10 cellular contexts compared by ENCODE assay signal in the genomic region with DNA sequence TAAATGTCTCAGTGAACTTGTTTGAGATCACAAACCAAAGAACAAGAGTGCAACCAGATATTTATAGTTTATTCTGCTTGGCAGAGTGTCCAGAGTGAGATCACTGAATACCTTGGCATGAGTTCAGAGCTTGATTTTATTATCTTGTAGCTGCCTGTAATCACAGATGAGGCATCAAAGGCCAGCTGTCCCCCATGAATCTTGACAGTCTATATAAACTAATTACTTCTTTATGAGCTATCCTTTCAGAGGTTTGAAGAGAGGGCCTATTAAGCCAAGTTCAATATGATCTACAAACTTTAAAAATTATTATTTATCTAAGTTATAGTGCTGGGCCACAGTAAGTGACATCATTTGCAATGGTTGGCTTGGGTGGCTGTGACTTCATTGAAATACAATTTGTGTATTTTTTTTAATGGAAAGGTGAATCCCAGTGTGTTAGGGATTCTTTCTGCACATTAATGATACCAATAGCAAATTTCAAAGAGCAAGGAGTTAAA.
DNase-seq lines count a peak whose midpoint lies in the region; ATAC-seq and TF ChIP-seq lines count a peak whose summit lies in the region.
"Had no signal": no experiment of that assay in that cellular context is flagged by ENCODE, and none has a peak within 500 bp of the region (broad histone marks: within the 10 kb centered on the region; RNA-seq: fewer than 3 reads in every experiment).

No MANE protein-coding gene starts in this region.

- H3K27me3 ChIP-seq in gastroesophageal sphincter = no peaks in the 10 kb centered on the region
- no peaks in the 10 kb centered on the region for H3K27me3 ChIP-seq in skeletal muscle tissue (ENCODE audit: control insufficient read depth in 3 of 3, insufficient read depth in 3 of 3, low read length in 3 of 3)
- H3K27me3 ChIP-seq: neural progenitor cell had no signal

- peak overlapping the region in 2 of 3 donors; percentile 4 to 41 for H3K9ac ChIP-seq in skeletal muscle tissue (ENCODE audit: low read depth in 1 of 3, low read length in 3 of 3)
- H3K9ac ChIP-seq: neural progenitor cell had no signal

- peaks cover 0 to 21% (median 3%) of the 10 kb centered on the region in 3 donors for H3K4me1 ChIP-seq in gastroesophageal sphincter
- peaks cover 30 to 51% (median 30%) of the 10 kb centered on the region in 3 donors for H3K4me1 ChIP-seq in skeletal muscle tissue (ENCODE audit: control insufficient read depth in 3 of 3, insufficient read depth in 3 of 3, low read length in 3 of 3)
- H3K4me1 ChIP-seq: neural progenitor cell had no signal

- ATAC-seq in gastroesophageal sphincter (peak; percentile 52), HG02884 (IDR thresholded peaks at IDR 0.05; ENCODE audit: unreplicated experiment) (no peak), GM18868 (IDR thresholded peaks at IDR 0.05; ENCODE audit: unreplicated experiment) (no peak), GM19023 (IDR thresholded peaks at IDR 0.05; ENCODE audit: unreplicated experiment) (no peak), GM21526 (IDR thresholded peaks at IDR 0.05; ENCODE audit: low FRiP score, unreplicated experiment) (no peak)

- DNase-seq in LNCaP clone FGC (ENCODE audit: low read depth) (peak; percentile 96), SHP77 (lab: John Stamatoyannopoulos, UW) (peak; percentile 60 to 69)
- DNase-seq: activated CD4-positive, alpha-beta memory T cell treated with anti-CD3 and anti-CD28 coated beads, Interleukin-2, amount 10 ng/mL, durations not matched to agents 7 days and 5 days had no signal

- H3K27ac ChIP-seq in gastroesophageal sphincter = peak overlapping the region in 3 of 4 donors; percentile 11 to 55 (median 42)
- H3K27ac ChIP-seq in skeletal muscle tissue (ENCODE audit: low read depth, low read length) = peak overlapping the region; percentile 83
- H3K27ac ChIP-seq: neural progenitor cell had no signal

- TF ChIP-seq POLR2A in gastroesophageal sphincter (IDR thresholded peaks at IDR 0.05) = no peak

- H3K4me3 ChIP-seq in LNCaP clone FGC (ENCODE audit: low read depth, low read length) = no peak overlapping the region
- H3K4me3 ChIP-seq in gastroesophageal sphincter = no peak overlapping the region
- H3K4me3 ChIP-seq in skeletal muscle tissue (ENCODE audit: low read length in 3 of 3) = peak overlapping the region in 1 of 3 donors; percentile 17
- H3K4me3 ChIP-seq: neural progenitor cell had no signal

- H3K36me3 ChIP-seq in gastroesophageal sphincter (no peaks in the 10 kb centered on the region), skeletal muscle tissue (ENCODE audit: control insufficient read depth in 3 of 3, insufficient read depth in 3 of 3, low read length in 3 of 3) (no peaks in the 10 kb centered on the region)
- H3K36me3 ChIP-seq: neural progenitor cell had no signal

- TF ChIP-seq CTCF in LNCaP clone FGC (IDR thresholded peaks at IDR 0.05; ENCODE audit: control insufficient read depth, extremely low read depth, insufficient read depth) (no peak), gastroesophageal sphincter (IDR thresholded peaks at IDR 0.05) (no peak)

- H3K9me3 ChIP-seq in gastroesophageal sphincter (no peaks in the 10 kb centered on the region), skeletal muscle tissue (ENCODE audit: control insufficient read depth in 3 of 3, low read length in 3 of 3) (no peaks in the 10 kb centered on the region)

- TF ChIP-seq EP300 in gastroesophageal sphincter (IDR thresholded peaks at IDR 0.05) = no peak
